15 cellular contexts compared by ENCODE assay signal in genomic region chr12:120362516-120363273, GRCh38. TPM values are rescaled to one million over a fixed set of nuclear protein-coding genes. Genes with fewer than 3 reads are reported as not detected.
DNase-seq lines count a peak whose midpoint lies in the region; ATAC-seq and TF ChIP-seq lines count a peak whose summit lies in the region.
"Had no signal": no experiment of that assay in that cellular context is flagged by ENCODE, and none has a peak within 500 bp of the region (broad histone marks: within the 10 kb centered on the region; RNA-seq: fewer than 3 reads in every experiment).

No MANE protein-coding gene starts in this region.

- H3K27me3 ChIP-seq in cardiac muscle cell, result no peaks in the 10 kb centered on the region
- no peaks in the 10 kb centered on the region for H3K27me3 ChIP-seq in SJCRH30
- peaks cover 33 to 71% of the 10 kb centered on the region in 2 experiments for H3K27me3 ChIP-seq in mesenchymal stem cell (ENCODE audit: control insufficient read depth in 1 of 2, insufficient read depth in 1 of 2, low read length in 2 of 2)
- H3K27me3 ChIP-seq in stomach smooth muscle (ENCODE audit: control insufficient read depth in 1 of 2, insufficient read depth in 2 of 2, low read length in 2 of 2), result peaks cover 2 to 3% of the 10 kb centered on the region in 2 donors
- H3K27me3 ChIP-seq in uterus, result no peaks in the 10 kb centered on the region

- peak overlapping the region; percentile 50 for H2AK5ac ChIP-seq in mesenchymal stem cell (ENCODE audit: low read length, severe bottlenecking)

- ATAC-seq in Right ventricle myocardium superior (ENCODE audit: poor library complexity) (no peak), GM18873 (IDR thresholded peaks at IDR 0.05; ENCODE audit: low FRiP score, unreplicated experiment) (no peak)
- ATAC-seq: left lobe of liver had no signal

- H3K4me3 ChIP-seq in cardiac muscle cell, result no peak overlapping the region
- H3K4me3 ChIP-seq in SJCRH30, result no peak overlapping the region
- no peak overlapping the region for H3K4me3 ChIP-seq in mesenchymal stem cell (ENCODE audit: insufficient read depth in 1 of 2, low read depth in 1 of 2, low read length in 2 of 2)
- H3K4me3 ChIP-seq in stomach smooth muscle (ENCODE audit: low read length in 2 of 2), result no peak overlapping the region
- H3K4me3 ChIP-seq in uterus, result no peak overlapping the region

- H3K79me1 ChIP-seq in mesenchymal stem cell (replicated peaks; ENCODE audit: low read length, poor library complexity, severe bottlenecking), result no peaks in the 10 kb centered on the region

- no peak overlapping the region for H4K91ac ChIP-seq in mesenchymal stem cell (ENCODE audit: low read length)

- H3K4me1 ChIP-seq in cardiac muscle cell (ENCODE audit: low read depth) (peaks cover 23% of the 10 kb centered on the region), SJCRH30 (peaks cover 13% of the 10 kb centered on the region), mesenchymal stem cell (ENCODE audit: control insufficient read depth, insufficient read depth, low read depth, low read length) (peaks cover 11% of the 10 kb centered on the region), stomach smooth muscle (ENCODE audit: control insufficient read depth, insufficient read depth, low read length) (peaks cover 15% of the 10 kb centered on the region), uterus (no peaks in the 10 kb centered on the region)

- TF ChIP-seq CTCF in cardiac muscle cell (IDR thresholded peaks at IDR 0.05; ENCODE audit: low read depth, low read length) (no peak), uterus (IDR thresholded peaks at IDR 0.05) (no peak)

- no peak overlapping the region for H3K4me2 ChIP-seq in mesenchymal stem cell (ENCODE audit: low read length, poor library complexity, severe bottlenecking)

- H3K27ac ChIP-seq in cardiac muscle cell (peak overlapping the region; percentile 97), SJCRH30 (peak overlapping the region; percentile 76; the same call in 1 of the 2 replicates), mesenchymal stem cell (ENCODE audit: low read length, poor library complexity, severe bottlenecking) (no peak overlapping the region), stomach smooth muscle (ENCODE audit: low read length) (peak overlapping the region; percentile 31), uterus (no peak overlapping the region)
- H3K27ac ChIP-seq: GM23248 had no signal

- H3K9me3 ChIP-seq in cardiac muscle cell (ENCODE audit: low read depth), result no peaks in the 10 kb centered on the region
- no peaks in the 10 kb centered on the region for H3K9me3 ChIP-seq in SJCRH30 (replicated peaks)
- no peaks in the 10 kb centered on the region for H3K9me3 ChIP-seq in mesenchymal stem cell (ENCODE audit: control insufficient read depth, low read length)
- no peaks in the 10 kb centered on the region for H3K9me3 ChIP-seq in stomach smooth muscle (ENCODE audit: control insufficient read depth in 2 of 2, low read length in 2 of 2)
- no peaks in the 10 kb centered on the region for H3K9me3 ChIP-seq in uterus
- H3K9me3 ChIP-seq: esophagus muscularis mucosa had no signal

- no peak overlapping the region for H3K4ac ChIP-seq in mesenchymal stem cell (ENCODE audit: low read depth in 1 of 2, low read length in 2 of 2)

- no peak overlapping the region for H2BK120ac ChIP-seq in mesenchymal stem cell (ENCODE audit: low read depth, low read length)

- H3K9ac ChIP-seq in mesenchymal stem cell (ENCODE audit: low read length), result no peak overlapping the region
- peak overlapping the region; percentile 57 to 71 for H3K9ac ChIP-seq in stomach smooth muscle (ENCODE audit: low read length in 2 of 2)

- H3K14ac ChIP-seq in mesenchymal stem cell (ENCODE audit: low read length in 2 of 2), result no peak overlapping the region

- H3K36me3 ChIP-seq in cardiac muscle cell, result peaks cover 3% of the 10 kb centered on the region
- H3K36me3 ChIP-seq in SJCRH30, result no peaks in the 10 kb centered on the region
- H3K36me3 ChIP-seq in mesenchymal stem cell (ENCODE audit: control insufficient read depth in 1 of 2, insufficient read depth in 2 of 2, low read depth in 1 of 2, low read length in 2 of 2), result no peaks in the 10 kb centered on the region
- peaks cover 0 to 2% of the 10 kb centered on the region in 2 donors for H3K36me3 ChIP-seq in stomach smooth muscle (ENCODE audit: control insufficient read depth in 2 of 2, insufficient read depth in 2 of 2, low read length in 2 of 2)
- H3K36me3 ChIP-seq in uterus, result no peaks in the 10 kb centered on the region

- no peak overlapping the region for H2BK15ac ChIP-seq in mesenchymal stem cell (ENCODE audit: low read depth, poor library complexity, severe bottlenecking)

- no peak overlapping the region for H4K8ac ChIP-seq in mesenchymal stem cell (ENCODE audit: low read length)

- no peak overlapping the region for H2AFZ ChIP-seq in mesenchymal stem cell (ENCODE audit: low read depth, low read length)

- intact Hi-C loops in Right ventricle myocardium superior (cut with DNase I), result no loop called here
- intact Hi-C loops in uterus (cut with DNase I; ENCODE audit: low total_unique reads), result loop anchor here (5.0 kb wide), 1 partner anchor 65 kb away; no protein-coding TSS in a partner anchor

- H3K18ac ChIP-seq in mesenchymal stem cell (ENCODE audit: low read depth in 1 of 2, low read length in 2 of 2), result no peak overlapping the region

- TF ChIP-seq POLR2A in uterus (IDR thresholded peaks at IDR 0.05), result no peak

- H3K23ac ChIP-seq in mesenchymal stem cell (ENCODE audit: low read length in 2 of 2), result no peak overlapping the region

- 80% methylated on average over 14 of the region's 14 CpGs for WGBS in mesenchymal stem cell

- H2BK5ac ChIP-seq in mesenchymal stem cell (ENCODE audit: low read depth, low read length, poor library complexity, severe bottlenecking), result no peak overlapping the region

- no peak overlapping the region for H2BK12ac ChIP-seq in mesenchymal stem cell (ENCODE audit: low read length in 2 of 2)

- no peak for DNase-seq in cardiac muscle cell (ENCODE audit: low read depth in 1 of 2, low spot score in 1 of 2)
- no peak for DNase-seq in Right ventricle myocardium superior
- DNase-seq in SJCRH30, result no peak
- DNase-seq in mesenchymal stem cell, result no peak
- DNase-seq in NK-92 (lab: John Stamatoyannopoulos, UW; ENCODE audit: unreplicated experiment), result no peak
- no peak for DNase-seq in uterus
- DNase-seq: activated CD4-positive, alpha-beta T cell treated with anti-CD3 and anti-CD28 coated beads for 36 hours; activated T-cell treated with anti-CD3 and anti-CD28 coated beads, Interleukin-2, amount 50 U/mL, for 4 hours; GM23248; stimulated activated naive CD4-positive, alpha-beta T cell had no signal

RNA-seq across cellular contexts. Expression of gene MSI1, which starts 6.3 kb away (rescaled TPM):
- total RNA-seq in cardiac muscle cell (22.5 and 28.8 TPM in 2 replicates), Right ventricle myocardium superior (5.4 TPM), uterus (10 to 100 TPM in 1 of 4 donors, 1 to 10 TPM in 1, under 1 TPM in 1, not detected in 1; 0.29 to 12.0 (median 2.9) TPM)
- polyA plus RNA-seq in cardiac muscle cell, result 26.2 and 38.7 TPM in 2 replicates
- total RNA-seq in SJCRH30 (2014; rRNA removed; shearing (Covaris generic)), result 4.8 and 5.4 TPM in 2 replicates
- polyA plus RNA-seq in mesenchymal stem cell (2013, experiment 1 of 2), result 0.06 TPM
- 0.03 TPM for polyA plus RNA-seq in mesenchymal stem cell (2013, experiment 2 of 2)
- total RNA-seq: GM23248; left lobe of liver; T-helper 2 cell treated with Interferon-gamma antibody and Interleukin-4, amounts not matched to agents 100 ng/mL and 5 ng/mL, for 36 hours had no signal
- polyA plus RNA-seq: GM23248 had no signal

RNA-seq across cellular contexts. Expression of gene PLA2G1B, which starts 35.1 kb away (rescaled TPM):
- not detected in 2 replicates for total RNA-seq in cardiac muscle cell
- not detected in 2 replicates for polyA plus RNA-seq in cardiac muscle cell
- total RNA-seq in Right ventricle myocardium superior, result not detected
- not detected in 2 replicates for total RNA-seq in SJCRH30 (2014; rRNA removed; shearing (Covaris generic))
- polyA plus RNA-seq in mesenchymal stem cell (2013, experiment 1 of 2), result 0.18 TPM
- polyA plus RNA-seq in mesenchymal stem cell (2013, experiment 2 of 2), result not detected
- total RNA-seq in uterus, result not detected
- total RNA-seq: esophagus muscularis mucosa; GM23248; T-helper 2 cell treated with Interferon-gamma antibody and Interleukin-4, amounts not matched to agents 100 ng/mL and 5 ng/mL, for 36 hours had no signal
- polyA plus RNA-seq: GM23248 had no signal

Comparison
In these comparisons a context has a peak if more than half of its experiments do, and no peak if none do; other contexts are left out.
1. H3K27ac ChIP-seq: peak in cardiac muscle cell (single experiment), SJCRH30 (single experiment) and stomach smooth muscle (single experiment); none in mesenchymal stem cell (single experiment) and uterus (0 of 2).